ENCODE assay signal across 2 cellular contexts in genomic region chr2:238667008-238667407, GRCh38.
TF ChIP-seq lines count a peak whose summit lies in the region.

No MANE protein-coding gene starts in this region.

TF ChIP-seq in SK-N-SH, 30 proteins besides CTCF, POLR2A, EP300 and RAD21 (continued from another document):
- TF ChIP-seq PBX3 (IDR thresholded peaks at IDR 0.05) = peak; percentile 35
- no peak for TF ChIP-seq JUND (IDR thresholded peaks at IDR 0.05)
- 0 out of 2 replicates have a peak, but pooled peaks have one; percentile 18 for TF ChIP-seq ELF1 (IDR thresholded peaks at IDR 0.05)
- TF ChIP-seq MAX (IDR thresholded peaks at IDR 0.05; ENCODE audit: low read depth) = peak; percentile 50; the same call in 1 of the 2 replicates
- peak; percentile 32; the same call in 1 of the 2 replicates for TF ChIP-seq TCF12 (IDR thresholded peaks at IDR 0.05)
- TF ChIP-seq ZBTB33 (IDR thresholded peaks at IDR 0.05; ENCODE audit: borderline replicate concordance, low read depth) = no peak

TF ChIP-seq in GM23338, 12 proteins besides CTCF, POLR2A, EP300 and RAD21 (continued from another document):
- TF ChIP-seq ZNF462 (CRISPR knock-in tag; IDR thresholded peaks at IDR 0.05) = no peak
